In the genomic region with DNA sequence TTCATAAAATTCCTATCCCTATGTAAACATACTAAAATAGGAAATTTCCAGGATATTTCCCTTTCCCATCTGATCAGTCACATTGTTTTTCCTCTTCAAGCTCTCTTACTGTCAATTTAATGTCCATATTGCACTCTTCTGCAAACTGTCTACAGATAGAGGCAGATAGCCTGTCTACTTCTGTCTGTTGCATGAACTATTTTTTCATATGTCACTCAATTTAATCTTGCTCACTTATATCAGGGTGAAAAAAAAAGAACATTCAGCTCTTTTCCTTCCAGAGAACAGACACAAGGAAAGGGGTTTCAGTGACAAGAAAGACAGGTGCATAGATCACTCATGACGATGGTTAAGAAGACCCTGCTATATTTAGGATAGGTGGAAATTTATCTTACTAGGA, we compare ENCODE assay signal across 8 cellular contexts.
"Had no signal": no experiment of that assay in that cellular context is flagged by ENCODE, and none has a peak within 500 bp of the region (broad histone marks: within the 10 kb centered on the region; RNA-seq: fewer than 3 reads in every experiment).

No MANE protein-coding gene starts in this region.

- DNase-seq: GM23248, GOT3, H7, H9, HCEC 1CT, HFFc6 had no signal

- H3K9me3 ChIP-seq: HAP-1 had no signal

- H2AFZ ChIP-seq: GM23248, GM23338 had no signal

- H3K4me2 ChIP-seq: GM23338 had no signal

- H3K4me3 ChIP-seq: GM23248, GM23338, HAP-1 had no signal

- H3K36me3 ChIP-seq: HAP-1 had no signal

- H3K9ac ChIP-seq: GM23248 had no signal

- H3K27ac ChIP-seq: GM23248 had no signal
